ENCODE assay signal across 15 cellular contexts in genomic region chr2:151842830-151843668, GRCh38. TPM values are rescaled to one million over a fixed set of nuclear protein-coding genes. Genes with fewer than 3 reads are reported as not detected.
DNase-seq lines count a peak whose midpoint lies in the region; ATAC-seq and TF ChIP-seq lines count a peak whose summit lies in the region.
"Had no signal": no experiment of that assay in that cellular context is flagged by ENCODE, and none has a peak within 500 bp of the region (broad histone marks: within the 10 kb centered on the region; RNA-seq: fewer than 3 reads in every experiment).

No MANE protein-coding gene starts in this region.

- intact Hi-C loops in left lung (cut with DNase I), result no loop called here

- peak; percentile 24 for ATAC-seq in GM18858 (IDR thresholded peaks at IDR 0.05; ENCODE audit: unreplicated experiment)
- peak; percentile 35 for ATAC-seq in GM21717 (IDR thresholded peaks at IDR 0.05; ENCODE audit: unreplicated experiment)
- no peak for ATAC-seq in left lung
- ATAC-seq in esophagus mucosa, result no peak
- ATAC-seq: psoas muscle had no signal

- no peaks in the 10 kb centered on the region for H3K36me3 ChIP-seq in left lung
- H3K36me3 ChIP-seq: BLaER1 had no signal

- peaks cover 0 to 6% of the 10 kb centered on the region in 2 donors for H3K4me1 ChIP-seq in left lung
- H3K4me1 ChIP-seq: psoas muscle had no signal

- DNase-seq in KBM-7 (peak; percentile 19), kidney tubule cell (ENCODE audit: low spot score) (peak; percentile 19), left lung (no peak), NCI-H2196 treated with DMSO at 0.1 percent for 48 hours (lab: John Stamatoyannopoulos, UW; ENCODE audit: unreplicated experiment) (no peak), retina (no peak)
- DNase-seq: activated T-cell treated with anti-CD3 and anti-CD28 coated beads for 4 hours; KG1; NCI-H2029 treated with DMSO at 0.1 percent for 48 hours; psoas muscle; stimulated activated CD4-positive, alpha-beta T cell treated with anti-CD3 and anti-CD28 coated beads, Interleukin-4, amount 100 ng/mL, for 1 hour; stimulated activated naive CD4-positive, alpha-beta T cell treated with Interleukin-2 at 50 U/mL for 16 hours had no signal

- TF ChIP-seq CTCF in left lung (IDR thresholded peaks at IDR 0.05), result no peak

- no peak overlapping the region for H3K27ac ChIP-seq in left lung
- H3K27ac ChIP-seq: BLaER1, psoas muscle had no signal

- H3K27me3 ChIP-seq in left lung, result no peaks in the 10 kb centered on the region
- H3K27me3 ChIP-seq: BLaER1 had no signal

- H3K9me3 ChIP-seq in left lung, result no peaks in the 10 kb centered on the region
- H3K9me3 ChIP-seq: BLaER1, psoas muscle had no signal

- no peak overlapping the region for H3K4me3 ChIP-seq in left lung
- H3K4me3 ChIP-seq: BLaER1, psoas muscle had no signal

- in situ Hi-C loops in KBM-7 (cut with MboI; ENCODE audit: low pct_unique_long_range_greater_than_20kb, low sequenced_read_pairs), result no loop called here

RNA-seq across cellular contexts. Expression of gene ARL5A, which starts 14.8 kb away (rescaled TPM):
- total RNA-seq in left lung (10 to 100 TPM; 56.9 to 58.0 TPM), esophagus mucosa (55.7 TPM)

Comparison
In these comparisons a context has a peak if more than half of its experiments do, and no peak if none do; other contexts are left out.
1. ATAC-seq: peak in GM18858 (single experiment) and GM21717 (single experiment); none in left lung (single experiment) and esophagus mucosa (single experiment).
2. DNase-seq: peak in KBM-7 (single experiment) and kidney tubule cell (single experiment); none in left lung (0 of 2), NCI-H2196 treated with DMSO at 0.1 percent for 48 hours (single experiment) and retina (single experiment).